Comparison of ENCODE assay signal across 8 cellular contexts in genomic region chr5:69414885-69415583, GRCh38. TPM values are rescaled to one million over a fixed set of nuclear protein-coding genes. Genes with fewer than 3 reads are reported as not detected.
DNase-seq lines count a peak whose midpoint lies in the region; ATAC-seq and TF ChIP-seq lines count a peak whose summit lies in the region.

MARVELD2 (plus strand) TSS chr5:69415116; CDS start chr5:69419386, 4,270 bp downstream.

- intact Hi-C loops in activated CD4-positive, alpha-beta T cell treated with anti-CD3 and anti-CD28 coated beads, Interleukin-2, amount 10 ng/mL, durations not matched to agents 24 days and 14 days (cut with micrococcal nuclease), result loop anchor here (10.0 kb wide), 1 partner anchor 80 kb away; the partner anchor contains the start of gene OCLN
- intact Hi-C loops in right lobe of liver (cut with DNase I), result no loop called here

- 0% methylated on average over 15 of the region's 78 CpGs for WGBS in right lobe of liver (ENCODE audit: insufficient coverage, low coverage, low lambda C conversion rate, missing lambda C conversion rate)

- no peaks in the 10 kb centered on the region for H3K4me1 ChIP-seq in right lobe of liver

- H3K27me3 ChIP-seq in right lobe of liver, result no peaks in the 10 kb centered on the region

- peak within 1 kb of the TSS; percentile 48 for H3K4me3 Mint-ChIP-seq in activated CD4-positive, alpha-beta T cell treated with anti-CD3 and anti-CD28 coated beads, Interleukin-2, amount 10 ng/mL, durations not matched to agents 24 days and 14 days

- H3K27ac ChIP-seq in right lobe of liver, result peak within 1 kb of the TSS; percentile 81 to 99 (median 96)

- peak; percentile 67 for DNase-seq in AG20443 (ENCODE audit: low spot score)
- peak; percentile 79 for DNase-seq in M059J (ENCODE audit: low read depth)
- DNase-seq in activated CD4-positive, alpha-beta T cell treated with anti-CD3 and anti-CD28 coated beads, Interleukin-2, amount 10 ng/mL, durations not matched to agents 24 days and 14 days, result peak; percentile 72
- DNase-seq in ecto neural progenitor cell (ENCODE audit: low spot score), result peak; percentile 84
- peak; percentile 96 to 97 (median 96) for DNase-seq in right lobe of liver
- peak; percentile 1 to 51 (median 15) for DNase-seq in stimulated activated CD4-positive, alpha-beta T cell treated with anti-CD3 and anti-CD28 coated beads, TNF-alpha, amount 100 ng/mL, for 24 hours (ENCODE audit: low read depth in 3 of 3)

- peak; percentile 79 for ATAC-seq in GM19328 (IDR thresholded peaks at IDR 0.05; ENCODE audit: unreplicated experiment)
- ATAC-seq in right lobe of liver, result peak; percentile 97 to 99 (median 98)
- ATAC-seq in HG02763 (IDR thresholded peaks at IDR 0.05; ENCODE audit: unreplicated experiment), result no peak

- H3K36me3 ChIP-seq in right lobe of liver, result peaks cover 0 to 19% (median 3%) of the 10 kb centered on the region in 4 donors

- H3K9me3 ChIP-seq in right lobe of liver, result no peaks in the 10 kb centered on the region

- H3K27me3 Mint-ChIP-seq in activated CD4-positive, alpha-beta T cell treated with anti-CD3 and anti-CD28 coated beads, Interleukin-2, amount 10 ng/mL, durations not matched to agents 24 days and 14 days, result peaks cover 2% of the 10 kb centered on the region

- H3K4me1 Mint-ChIP-seq in activated CD4-positive, alpha-beta T cell treated with anti-CD3 and anti-CD28 coated beads, Interleukin-2, amount 10 ng/mL, durations not matched to agents 24 days and 14 days, result no peaks in the 10 kb centered on the region

- H3K4me3 ChIP-seq in right lobe of liver, result peak within 1 kb of the TSS; percentile 51 to 95 (median 78)

- H3K36me3 Mint-ChIP-seq in activated CD4-positive, alpha-beta T cell treated with anti-CD3 and anti-CD28 coated beads, Interleukin-2, amount 10 ng/mL, durations not matched to agents 24 days and 14 days (ENCODE audit: low read depth), result peaks cover 20% of the 10 kb centered on the region

- H3K27ac Mint-ChIP-seq in activated CD4-positive, alpha-beta T cell treated with anti-CD3 and anti-CD28 coated beads, Interleukin-2, amount 10 ng/mL, durations not matched to agents 24 days and 14 days, result no peak within 1 kb of the TSS

- peak; percentile 47 to 71 (median 65) for TF ChIP-seq CTCF in right lobe of liver (IDR thresholded peaks at IDR 0.05)

- H3K9me3 Mint-ChIP-seq in activated CD4-positive, alpha-beta T cell treated with anti-CD3 and anti-CD28 coated beads, Interleukin-2, amount 10 ng/mL, durations not matched to agents 24 days and 14 days, result no peaks in the 10 kb centered on the region

- TF ChIP-seq POLR2A in right lobe of liver (IDR thresholded peaks at IDR 0.05), result peak; percentile 89

RNA-seq across cellular contexts. Expression of gene MARVELD2, which starts in this region (rescaled TPM):
- 4.1 and 5.7 TPM in 2 replicates for total RNA-seq in M059J (2014; rRNA removed; shearing (Covaris generic))
- 0.26 and 0.36 TPM in 2 replicates for total RNA-seq in activated CD4-positive, alpha-beta T cell treated with anti-CD3 and anti-CD28 coated beads, Interleukin-2, amount 10 ng/mL, durations not matched to agents 24 days and 14 days
- total RNA-seq in right lobe of liver, result 10 to 100 TPM; 21.6 to 37.1 (median 26.1) TPM

Comparison
In these comparisons a context has a peak if more than half of its experiments do, and no peak if none do; other contexts are left out.
1. Peak in DNase-seq in activated CD4-positive, alpha-beta T cell treated with anti-CD3 and anti-CD28 coated beads, Interleukin-2, amount 10 ng/mL, durations not matched to agents 24 days and 14 days; RNA of the gene not detected or under 1 TPM.
2. DNase-seq: peak in every context shown above with its lines; median percentile 96 in right lobe of liver; 84 in ecto neural progenitor cell; 79 in M059J; 72 in activated CD4-positive, alpha-beta T cell treated with anti-CD3 and anti-CD28 coated beads, Interleukin-2, amount 10 ng/mL, durations not matched to agents 24 days and 14 days; 67 in AG20443; 15 in stimulated activated CD4-positive, alpha-beta T cell treated with anti-CD3 and anti-CD28 coated beads, TNF-alpha, amount 100 ng/mL, for 24 hours.